In the genomic region with DNA sequence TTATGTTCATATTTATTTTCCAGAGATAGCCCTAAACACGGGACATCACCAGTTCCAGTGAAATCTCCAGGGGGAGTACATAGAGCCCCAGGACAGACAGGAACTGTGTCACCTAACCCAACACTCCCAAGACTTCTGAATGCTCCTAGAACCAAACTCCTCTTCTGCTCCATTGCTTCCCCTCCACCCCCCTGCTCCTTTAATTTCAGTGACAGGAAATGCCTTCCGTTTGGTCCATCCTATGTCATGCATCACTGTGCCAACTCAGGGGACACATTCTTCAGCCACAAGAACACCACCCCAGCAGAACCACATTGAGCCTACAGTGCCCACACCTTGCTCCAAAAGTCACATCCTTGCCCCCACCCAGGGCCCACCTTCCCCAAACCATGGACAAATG, we compare ENCODE assay signal across 21 cellular contexts.
DNase-seq lines count a peak whose midpoint lies in the region; ATAC-seq and TF ChIP-seq lines count a peak whose summit lies in the region.
"Had no signal": no experiment of that assay in that cellular context is flagged by ENCODE, and none has a peak within 500 bp of the region (broad histone marks: within the 10 kb centered on the region; RNA-seq: fewer than 3 reads in every experiment).

No MANE protein-coding gene starts in this region.

- H3K9me2 ChIP-seq in GM23248 (ENCODE audit: insufficient read depth), result no peaks in the 10 kb centered on the region

- H3K4me1 ChIP-seq in GM23248 (ENCODE audit: insufficient read depth) (peaks cover 34% of the 10 kb centered on the region), tibial artery (peaks cover 0 to 73% (median 31%) of the 10 kb centered on the region in 4 donors)

- TF ChIP-seq CTCF in coronary artery (IDR thresholded peaks at IDR 0.05) (no peak), tibial artery (IDR thresholded peaks at IDR 0.05) (no peak)

- no peak for DNase-seq in GM23248
- DNase-seq in coronary artery (ENCODE audit: low spot score), result no peak
- DNase-seq in left kidney (ENCODE audit: low read depth, low spot score), result peak; percentile 65
- no peak for DNase-seq in tibial artery
- DNase-seq in activated effector memory CD4-positive, alpha-beta T cell treated with Interleukin-2 at 50 U/mL for 16 hours, result no peak
- DNase-seq: CD4-positive, CD25-positive, alpha-beta regulatory T cell; COR-L47; DMS 273 treated with DMSO at 0.1 percent for 48 hours; DMS79 treated with DMSO at 0.1 percent for 48 hours; MM.1S; NCI-H1048; NCI-H1417 treated with DMSO at 0.1 percent for 48 hours; NCI-H187; NCI-H2107; NCI-H526 treated with DMSO at 0.1 percent for 48 hours; OCI-M1; Right ventricle myocardium superior had no signal

- intact Hi-C loops in tibial artery (cut with DNase I; ENCODE audit: low total_unique reads), result no loop called here

- in situ Hi-C loops in GM23248 (cut with MboI), result no loop called here

- H3K9me3 ChIP-seq in GM23248 (ENCODE audit: low read depth), result no peaks in the 10 kb centered on the region
- no peaks in the 10 kb centered on the region for H3K9me3 ChIP-seq in tibial artery
- H3K9me3 ChIP-seq: A549 had no signal

- no peak overlapping the region for H3K4me3 ChIP-seq in GM23248
- no peak overlapping the region for H3K4me3 ChIP-seq in coronary artery
- H3K4me3 ChIP-seq in tibial artery, result no peak overlapping the region
- H3K4me3 ChIP-seq: A549 had no signal

- H3K79me2 ChIP-seq in GM23248 (ENCODE audit: insufficient read depth), result peaks cover 10% of the 10 kb centered on the region

- H4K20me1 ChIP-seq in GM23248 (ENCODE audit: insufficient read depth), result no peaks in the 10 kb centered on the region

- H3K36me3 ChIP-seq in GM23248 (ENCODE audit: low read depth) (no peaks in the 10 kb centered on the region), tibial artery (no peaks in the 10 kb centered on the region)

- H3K9ac ChIP-seq in GM23248, result no peak overlapping the region

- peaks cover 10% of the 10 kb centered on the region for H3F3A ChIP-seq in GM23248 (ENCODE audit: insufficient read depth)

- H2AFZ ChIP-seq in GM23248, result peak overlapping the region; percentile 2; the same call in 1 of the 2 replicates

- H3K27ac ChIP-seq in GM23248, result no peak overlapping the region
- H3K27ac ChIP-seq in coronary artery, result peak overlapping the region; percentile 56 to 77
- H3K27ac ChIP-seq in tibial artery, result peak overlapping the region; percentile 70 to 74

- ATAC-seq in HG02678 (IDR thresholded peaks at IDR 0.05; ENCODE audit: unreplicated experiment) (no peak), GM18867 (IDR thresholded peaks at IDR 0.05; ENCODE audit: unreplicated experiment) (no peak), GM19035 (IDR thresholded peaks at IDR 0.05; ENCODE audit: unreplicated experiment) (no peak)
- ATAC-seq: A549 had no signal

- no peak overlapping the region for H3K4me2 ChIP-seq in GM23248 (ENCODE audit: unreplicated experiment)
- H3K4me2 ChIP-seq: A549 had no signal

- 58 to 78% methylated on average over 2 of the region's 2 CpGs for WGBS in GM23248 (ENCODE audit: low coverage in 1 of 2, low lambda C conversion rate in 2 of 2, missing lambda C conversion rate in 2 of 2), 2 experiments

- H3K27me3 ChIP-seq in GM23248 (replicated peaks; ENCODE audit: insufficient read depth) (no peaks in the 10 kb centered on the region), tibial artery (no peaks in the 10 kb centered on the region)
